ENCODE assay signal across 8 cellular contexts in genomic region chr12:31052666-31053439, GRCh38. TPM values are rescaled to one million over a fixed set of nuclear protein-coding genes. Genes with fewer than 3 reads are reported as not detected.
DNase-seq lines count a peak whose midpoint lies in the region; ATAC-seq and TF ChIP-seq lines count a peak whose summit lies in the region.
"Not testable (repeated sequence)": the region's sequence is repeated elsewhere in the genome, so short reads cannot be mapped to it uniquely, and the experiment has no call there.

No MANE protein-coding gene starts in this region.

- WGBS in smooth muscle cell (ENCODE audit: low lambda C conversion rate), result 63% methylated on average over 7 of the region's 7 CpGs

- not testable (repeated sequence) for H3K36me3 ChIP-seq in RWPE2 (ENCODE audit: low read depth); kidney epithelial cell (ENCODE audit: control insufficient read depth, insufficient read depth, low read length); smooth muscle cell (ENCODE audit: low read depth)

- not testable (repeated sequence) for TF ChIP-seq CTCF in RWPE2 (IDR thresholded peaks at IDR 0.05; ENCODE audit: poor library complexity, severe bottlenecking); cardiac fibroblast (IDR thresholded peaks at IDR 0.05; ENCODE audit: low read depth, low read length); fibroblast of villous mesenchyme (IDR thresholded peaks at IDR 0.05; ENCODE audit: insufficient read depth, low read depth, low read length); kidney epithelial cell (IDR thresholded peaks at IDR 0.05; ENCODE audit: insufficient read depth, low read length, poor library complexity, severe bottlenecking); smooth muscle cell (IDR thresholded peaks at IDR 0.05; ENCODE audit: borderline replicate concordance, insufficient read depth, poor library complexity, severe bottlenecking)

- not testable (repeated sequence) for H3K27me3 ChIP-seq in RWPE2 (ENCODE audit: insufficient read depth, poor library complexity, severe bottlenecking); kidney epithelial cell (ENCODE audit: control insufficient read depth, insufficient read depth, low read length); smooth muscle cell (ENCODE audit: low read depth)

- not testable (repeated sequence) for H4K20me1 ChIP-seq in smooth muscle cell (ENCODE audit: low read depth)

- not testable (repeated sequence) for H3K79me2 ChIP-seq in smooth muscle cell (ENCODE audit: low read depth)

- H3K4me1 ChIP-seq in RWPE2 (ENCODE audit: insufficient read depth, poor library complexity, severe bottlenecking); smooth muscle cell (ENCODE audit: low read depth): not testable (repeated sequence)

- H3K36me3 Mint-ChIP-seq in activated naive CD4-positive, alpha-beta T cell treated with anti-CD3 and anti-CD28 coated beads, Interleukin-2, amount 50 U/mL, for 72 hours, result not testable (repeated sequence)

- not testable (repeated sequence) for H3K9me3 ChIP-seq in RWPE2 (ENCODE audit: severe bottlenecking); smooth muscle cell (replicated peaks; ENCODE audit: low read depth)

- H2AFZ ChIP-seq in smooth muscle cell (ENCODE audit: low read depth), result not testable (repeated sequence)

- H3K27ac ChIP-seq in RWPE2 (ENCODE audit: poor library complexity, severe bottlenecking), result not testable (repeated sequence)
- H3K27ac ChIP-seq in smooth muscle cell (ENCODE audit: low read depth), result peak overlapping the region; percentile 75

- H3K4me3 ChIP-seq in RWPE2 (ENCODE audit: severe bottlenecking); cardiac fibroblast (replicated peaks in 1 of 2; ENCODE audit: low read depth in 2 of 2, low read length in 2 of 2); fibroblast of villous mesenchyme (ENCODE audit: low read depth, low read length); kidney epithelial cell (ENCODE audit: low read depth, low read length); smooth muscle cell: not testable (repeated sequence)

- not testable (repeated sequence) for H3K9me3 Mint-ChIP-seq in activated naive CD4-positive, alpha-beta T cell treated with anti-CD3 and anti-CD28 coated beads, Interleukin-2, amount 50 U/mL, for 72 hours

- peak overlapping the region; percentile 54 for H3K4me2 ChIP-seq in smooth muscle cell

- ATAC-seq in RWPE2 (ENCODE audit: low read depth), result peak; percentile 64
- peak; percentile 52 to 73 for ATAC-seq in activated naive CD4-positive, alpha-beta T cell treated with anti-CD3 and anti-CD28 coated beads, Interleukin-2, amount 50 U/mL, for 72 hours

- H3K9ac ChIP-seq in smooth muscle cell (ENCODE audit: low read depth), result not testable (repeated sequence)

- H3K27ac Mint-ChIP-seq in activated naive CD4-positive, alpha-beta T cell treated with anti-CD3 and anti-CD28 coated beads, Interleukin-2, amount 50 U/mL, for 72 hours, result peak overlapping the region; percentile 82 to 87

- DNase-seq in Daoy (ENCODE audit: low read depth) (peak; percentile 73), HT1080 (ENCODE audit: low read depth) (peak; percentile 88), cardiac fibroblast (ENCODE audit: low read depth in 2 of 2) (peak; percentile 41 to 56), fibroblast of villous mesenchyme (ENCODE audit: low read depth) (peak; percentile 32), kidney epithelial cell (ENCODE audit: low read depth) (peak; percentile 54)
- not testable (repeated sequence) for DNase-seq in RWPE2 (ENCODE audit: low spot score); activated naive CD4-positive, alpha-beta T cell treated with anti-CD3 and anti-CD28 coated beads, Interleukin-2, amount 50 U/mL, for 72 hours (ENCODE audit: low spot score in 2 of 2); smooth muscle cell (lab: John Stamatoyannopoulos, UW; ENCODE audit: unreplicated experiment)

- not testable (repeated sequence) for H3F3A ChIP-seq in smooth muscle cell (ENCODE audit: low read depth)

RNA-seq across cellular contexts. Expression of gene DDX11, which starts 20.8 kb away (rescaled TPM):
- total RNA-seq in Daoy (2014; rRNA removed; shearing (Covaris generic)), result 36.1 and 36.8 TPM in 2 replicates
- total RNA-seq in HT1080 (2014; rRNA removed; shearing (Covaris generic)), result 38.2 and 41.1 TPM in 2 replicates
- 19.0 and 20.6 TPM in 2 replicates for polyA plus RNA-seq in HT1080 (2015; cell fraction: cytosol; rRNA removed)
- polyA plus RNA-seq in HT1080 (2015; cell fraction: nucleus; rRNA removed), result 186 and 190 TPM in 2 replicates
- 100 to 1,000 TPM; 163 to 232 TPM for total RNA-seq in activated naive CD4-positive, alpha-beta T cell treated with anti-CD3 and anti-CD28 coated beads, Interleukin-2, amount 50 U/mL, for 72 hours
- 15.1 and 18.1 TPM in 2 replicates for total RNA-seq in fibroblast of villous mesenchyme
- total RNA-seq in kidney epithelial cell, result 37.3 and 38.2 TPM in 2 replicates
- total RNA-seq in smooth muscle cell, result 13.5 and 22.8 TPM in 2 replicates
- polyA plus RNA-seq in smooth muscle cell, result 13.4 and 27.3 TPM in 2 replicates
